ENCODE assay signal across 1 cellular context in the genomic region with DNA sequence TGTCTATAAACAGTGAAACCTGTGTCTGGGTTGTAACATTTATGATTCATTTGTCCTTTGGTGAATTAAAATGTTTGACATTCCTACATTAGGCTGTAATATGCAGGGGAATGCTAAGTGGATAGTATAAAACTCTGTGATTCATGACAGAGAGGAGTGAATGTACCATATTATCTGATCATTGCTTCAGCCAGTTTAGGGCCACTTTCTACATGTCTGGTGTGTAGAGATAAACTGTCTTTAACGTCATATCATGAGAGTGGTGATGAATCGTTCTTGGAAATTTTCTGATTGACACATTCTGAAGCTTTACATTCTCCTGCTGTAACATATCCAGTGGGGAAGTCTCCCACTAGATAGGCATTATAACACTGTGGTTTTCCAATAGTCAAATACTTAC.
TF ChIP-seq lines count a peak whose summit lies in the region.

No MANE protein-coding gene starts in this region.

TF ChIP-seq in SK-N-SH, 30 proteins besides CTCF, POLR2A, EP300 and RAD21 (continued from another document):
- TF ChIP-seq, protein P1, sequence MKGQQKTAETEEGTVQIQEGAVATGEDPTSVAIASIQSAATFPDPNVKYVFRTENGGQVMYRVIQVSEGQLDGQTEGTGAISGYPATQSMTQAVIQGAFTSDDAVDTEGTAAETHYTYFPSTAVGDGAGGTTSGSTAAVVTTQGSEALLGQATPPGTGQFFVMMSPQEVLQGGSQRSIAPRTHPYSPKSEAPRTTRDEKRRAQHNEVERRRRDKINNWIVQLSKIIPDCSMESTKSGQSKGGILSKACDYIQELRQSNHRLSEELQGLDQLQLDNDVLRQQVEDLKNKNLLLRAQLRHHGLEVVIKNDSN (IDR thresholded peaks at IDR 0.05; ENCODE audit: borderline replicate concordance, low read depth), result no peak
- TF ChIP-seq JUND (IDR thresholded peaks at IDR 0.05) (peak; percentile 37; the same call in 1 of the 2 replicates), FOXM1 (IDR thresholded peaks at IDR 0.05; ENCODE audit: low read depth) (no peak), RXRA (IDR thresholded peaks at IDR 0.05; ENCODE audit: borderline replicate concordance, low read depth) (no peak), IRF3 (IDR thresholded peaks at IDR 0.05; ENCODE audit: low read depth, low read length) (no peak), TEAD4 (IDR thresholded peaks at IDR 0.05; ENCODE audit: borderline replicate concordance, insufficient read depth) (peak; percentile 36; the same call in 1 of the 2 replicates), FOSL2 (IDR thresholded peaks at IDR 0.05; ENCODE audit: borderline replicate concordance, low read depth) (peak; percentile 48; the same call in 1 of the 2 replicates)
- TF ChIP-seq, protein P2, sequence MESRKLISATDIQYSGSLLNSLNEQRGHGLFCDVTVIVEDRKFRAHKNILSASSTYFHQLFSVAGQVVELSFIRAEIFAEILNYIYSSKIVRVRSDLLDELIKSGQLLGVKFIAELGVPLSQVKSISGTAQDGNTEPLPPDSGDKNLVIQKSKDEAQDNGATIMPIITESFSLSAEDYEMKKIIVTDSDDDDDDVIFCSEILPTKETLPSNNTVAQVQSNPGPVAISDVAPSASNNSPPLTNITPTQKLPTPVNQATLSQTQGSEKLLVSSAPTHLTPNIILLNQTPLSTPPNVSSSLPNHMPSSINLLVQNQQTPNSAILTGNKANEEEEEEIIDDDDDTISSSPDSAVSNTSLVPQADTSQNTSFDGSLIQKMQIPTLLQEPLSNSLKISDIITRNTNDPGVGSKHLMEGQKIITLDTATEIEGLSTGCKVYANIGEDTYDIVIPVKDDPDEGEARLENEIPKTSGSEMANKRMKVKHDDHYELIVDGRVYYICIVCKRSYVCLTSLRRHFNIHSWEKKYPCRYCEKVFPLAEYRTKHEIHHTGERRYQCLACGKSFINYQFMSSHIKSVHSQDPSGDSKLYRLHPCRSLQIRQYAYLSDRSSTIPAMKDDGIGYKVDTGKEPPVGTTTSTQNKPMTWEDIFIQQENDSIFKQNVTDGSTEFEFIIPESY (IDR thresholded peaks at IDR 0.05; ENCODE audit: borderline replicate concordance, low read depth), result no peak
